In genomic region chr11:44574620-44575287, GRCh38 we compare ENCODE assay signal across 1 cellular context.
TF ChIP-seq lines count a peak whose summit lies in the region.

No MANE protein-coding gene starts in this region.

TF ChIP-seq in GM12878, 131 proteins besides CTCF, POLR2A, EP300 and RAD21 (continued from another document):
- TF ChIP-seq GABPA (IDR thresholded peaks at IDR 0.05; ENCODE audit: low read depth): no peak
- TF ChIP-seq SIX5 (IDR thresholded peaks at IDR 0.05; ENCODE audit: low read depth, low read length, severe bottlenecking): no peak
- no peak for TF ChIP-seq KLF5 (IDR thresholded peaks at IDR 0.05; ENCODE audit: partially characterized antibody)
- TF ChIP-seq, protein P1, sequence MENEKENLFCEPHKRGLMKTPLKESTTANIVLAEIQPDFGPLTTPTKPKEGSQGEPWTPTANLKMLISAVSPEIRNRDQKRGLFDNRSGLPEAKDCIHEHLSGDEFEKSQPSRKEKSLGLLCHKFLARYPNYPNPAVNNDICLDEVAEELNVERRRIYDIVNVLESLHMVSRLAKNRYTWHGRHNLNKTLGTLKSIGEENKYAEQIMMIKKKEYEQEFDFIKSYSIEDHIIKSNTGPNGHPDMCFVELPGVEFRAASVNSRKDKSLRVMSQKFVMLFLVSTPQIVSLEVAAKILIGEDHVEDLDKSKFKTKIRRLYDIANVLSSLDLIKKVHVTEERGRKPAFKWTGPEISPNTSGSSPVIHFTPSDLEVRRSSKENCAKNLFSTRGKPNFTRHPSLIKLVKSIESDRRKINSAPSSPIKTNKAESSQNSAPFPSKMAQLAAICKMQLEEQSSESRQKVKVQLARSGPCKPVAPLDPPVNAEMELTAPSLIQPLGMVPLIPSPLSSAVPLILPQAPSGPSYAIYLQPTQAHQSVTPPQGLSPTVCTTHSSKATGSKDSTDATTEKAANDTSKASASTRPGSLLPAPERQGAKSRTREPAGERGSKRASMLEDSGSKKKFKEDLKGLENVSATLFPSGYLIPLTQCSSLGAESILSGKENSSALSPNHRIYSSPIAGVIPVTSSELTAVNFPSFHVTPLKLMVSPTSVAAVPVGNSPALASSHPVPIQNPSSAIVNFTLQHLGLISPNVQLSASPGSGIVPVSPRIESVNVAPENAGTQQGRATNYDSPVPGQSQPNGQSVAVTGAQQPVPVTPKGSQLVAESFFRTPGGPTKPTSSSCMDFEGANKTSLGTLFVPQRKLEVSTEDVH (IDR thresholded peaks at IDR 0.05; ENCODE audit: low read depth, partially characterized antibody): no peak
